Comparison of ENCODE assay signal across 9 cellular contexts in genomic region chr4:85842540-85842939, GRCh38.
A peak's percentile ranks its signal among the peaks of the same experiment; 100 is the strongest.
DNase-seq lines count a peak whose midpoint lies in the region; ATAC-seq and TF ChIP-seq lines count a peak whose summit lies in the region.
"Had no signal": no experiment of that assay in that cellular context is flagged by ENCODE, and none has a peak within 500 bp of the region (broad histone marks: within the 10 kb centered on the region; RNA-seq: fewer than 3 reads in every experiment).

No MANE protein-coding gene starts in this region.

- H3K27me3 ChIP-seq in CD8-positive, alpha-beta T cell (ENCODE audit: insufficient read depth, low read length): no peaks in the 10 kb centered on the region

- no peaks in the 10 kb centered on the region for H3K4me1 Mint-ChIP-seq in activated T-cell treated with anti-CD3 and anti-CD28 coated beads, Interleukin-2, amount 50 U/mL, for 4 hours (ENCODE audit: low read depth)
- no peaks in the 10 kb centered on the region for H3K4me1 Mint-ChIP-seq in CD8-positive, alpha-beta T cell (ENCODE audit: low read depth)

- in situ Hi-C loops in astrocyte of the spinal cord (cut with HindIII; ENCODE audit: low sequenced_read_pairs): no loop called here

- POLR2A ChIA-PET in CD8-positive, alpha-beta T cell (lab: Charles Lee): no interaction called here

- no peak overlapping the region for H3K4me3 Mint-ChIP-seq in activated T-cell treated with anti-CD3 and anti-CD28 coated beads, Interleukin-2, amount 50 U/mL, for 4 hours
- H3K4me3 Mint-ChIP-seq in CD8-positive, alpha-beta T cell: no peak overlapping the region

- no peaks in the 10 kb centered on the region for H3K36me3 Mint-ChIP-seq in activated T-cell treated with anti-CD3 and anti-CD28 coated beads, Interleukin-2, amount 50 U/mL, for 4 hours (ENCODE audit: insufficient read depth)
- H3K36me3 Mint-ChIP-seq in CD8-positive, alpha-beta T cell: no peaks in the 10 kb centered on the region

- CTCF ChIA-PET in CD8-positive, alpha-beta T cell (lab: Charles Lee): no interaction called here

- no peaks in the 10 kb centered on the region for H3K4me1 ChIP-seq in CD8-positive, alpha-beta T cell (ENCODE audit: insufficient read depth, low read length)

- no peaks in the 10 kb centered on the region for H3K27me3 Mint-ChIP-seq in activated T-cell treated with anti-CD3 and anti-CD28 coated beads, Interleukin-2, amount 50 U/mL, for 4 hours (ENCODE audit: low read depth)
- no peaks in the 10 kb centered on the region for H3K27me3 Mint-ChIP-seq in CD8-positive, alpha-beta T cell (ENCODE audit: low read depth)

- H3K9me3 Mint-ChIP-seq in activated T-cell treated with anti-CD3 and anti-CD28 coated beads, Interleukin-2, amount 50 U/mL, for 4 hours: peaks cover 3% of the 10 kb centered on the region
- no peaks in the 10 kb centered on the region for H3K9me3 Mint-ChIP-seq in CD8-positive, alpha-beta T cell

- H3K27ac Mint-ChIP-seq in CD8-positive, alpha-beta T cell: no peak overlapping the region

- intact Hi-C loops in CD8-positive, alpha-beta T cell (cut with DNase I, micrococcal nuclease): no loop called here

- no peak overlapping the region for H3K27ac ChIP-seq in CD8-positive, alpha-beta T cell (ENCODE audit: low read depth, low read length)
- H3K27ac ChIP-seq: C4-2B had no signal

- H3K36me3 ChIP-seq in CD8-positive, alpha-beta T cell (ENCODE audit: insufficient read depth, low read length): no peaks in the 10 kb centered on the region

- no peaks in the 10 kb centered on the region for H3K9me3 ChIP-seq in CD8-positive, alpha-beta T cell (ENCODE audit: low read length)

- no peak for ATAC-seq in GM18498 (IDR thresholded peaks at IDR 0.05; ENCODE audit: unreplicated experiment)
- ATAC-seq in activated T-cell treated with anti-CD3 and anti-CD28 coated beads, Interleukin-2, amount 50 U/mL, for 4 hours: no peak
- no peak for ATAC-seq in CD8-positive, alpha-beta T cell

- no peak overlapping the region for H3K4me3 ChIP-seq in astrocyte of the spinal cord (ENCODE audit: low read depth, low read length)
- H3K4me3 ChIP-seq in CD8-positive, alpha-beta T cell (ENCODE audit: low read depth, low read length): no peak overlapping the region

- DNase-seq in AG20443 (ENCODE audit: low spot score) (peak; percentile 53), NAMALWA (ENCODE audit: low spot score) (peak; percentile 66), astrocyte of the spinal cord (ENCODE audit: low read depth, low spot score) (peak; percentile 63), middle frontal gyrus (ENCODE audit: extremely low spot score, low spot score) (peak; percentile 39), activated T-cell treated with anti-CD3 and anti-CD28 coated beads for 4 hours (no peak)
- no peak for DNase-seq in activated T-cell treated with anti-CD3 and anti-CD28 coated beads, Interleukin-2, amount 50 U/mL, for 4 hours
- DNase-seq in CD8-positive, alpha-beta T cell: no peak

- TF ChIP-seq CTCF in astrocyte of the spinal cord (IDR thresholded peaks at IDR 0.05; ENCODE audit: low read depth, low read length): no peak
- no peak for TF ChIP-seq CTCF in CD8-positive, alpha-beta T cell (IDR thresholded peaks at IDR 0.05)

Comparison
In these comparisons a context has a peak if more than half of its experiments do, and no peak if none do; other contexts are left out.
1. DNase-seq: peak in AG20443 (single experiment), NAMALWA (single experiment), astrocyte of the spinal cord (single experiment) and middle frontal gyrus (single experiment); none in activated T-cell treated with anti-CD3 and anti-CD28 coated beads, Interleukin-2, amount 50 U/mL, for 4 hours (single experiment), activated T-cell treated with anti-CD3 and anti-CD28 coated beads for 4 hours (single experiment) and CD8-positive, alpha-beta T cell (0 of 7).